Comparison of ENCODE assay signal across 33 cellular contexts in the genomic region with DNA sequence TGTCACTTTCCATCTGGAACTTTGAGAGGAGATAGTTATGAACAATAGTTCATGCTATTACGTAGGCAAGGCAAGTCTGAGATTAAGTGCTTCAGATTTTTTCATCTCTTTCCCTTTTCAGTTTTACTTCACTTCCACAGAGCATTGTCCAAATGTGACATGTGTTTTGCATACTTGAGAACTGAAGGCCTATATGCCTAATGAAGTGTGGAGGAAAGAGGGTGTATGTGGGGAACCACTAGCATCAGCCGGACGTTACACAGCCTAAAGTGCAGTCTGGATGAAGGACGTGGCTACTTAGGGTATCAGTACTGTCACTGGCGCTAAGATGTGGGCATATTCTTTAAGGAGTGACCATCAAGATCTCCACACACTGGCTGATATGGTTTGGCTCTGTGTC.
"Had no signal": no experiment of that assay in that cellular context is flagged by ENCODE, and none has a peak within 500 bp of the region (broad histone marks: within the 10 kb centered on the region; RNA-seq: fewer than 3 reads in every experiment).

No MANE protein-coding gene starts in this region.

- FAIRE-seq: endometrium, endothelial cell of umbilical vein, frontal cortex had no signal

- H3K4me3 ChIP-seq: adrenal gland, body of pancreas, breast epithelium, cardiac muscle cell, colonic mucosa, esophagus squamous epithelium had no signal

- H3K27ac ChIP-seq: adrenal gland, body of pancreas, breast epithelium, cardiac muscle cell, colonic mucosa, epithelial cell of prostate, esophagus squamous epithelium, WERI-Rb-1 had no signal

- H3K27me3 ChIP-seq: adrenal gland, body of pancreas, breast epithelium, cardiac muscle cell, colonic mucosa, esophagus squamous epithelium had no signal

- H3K9me3 ChIP-seq: adrenal gland, body of pancreas, breast epithelium, colonic mucosa, esophagus squamous epithelium had no signal

- H3K4me1 ChIP-seq: adrenal gland, body of pancreas, breast epithelium, colonic mucosa, esophagus squamous epithelium had no signal

- DNase-seq: activated B cell treated with CpG ODN at 0.5 μM for 24 hours; activated CD4-positive, alpha-beta T cell treated with anti-CD3 and anti-CD28 coated beads for 48 hours; activated CD4-positive, alpha-beta T cell treated with anti-CD3 and anti-CD28 coated beads, Interleukin-2, amount 50 U/mL, for 1 hour; activated CD4-positive, alpha-beta T cell treated with anti-CD3 and anti-CD28 coated beads, Interleukin-2, amount 50 U/mL, for 48 hours; activated CD8-positive, alpha-beta memory T cell treated with anti-CD3 and anti-CD28 coated beads for 24 hours; activated CD8-positive, alpha-beta T cell treated with anti-CD3 and anti-CD28 coated beads for 36 hours; activated effector memory CD4-positive, alpha-beta T cell treated with anti-CD3 and anti-CD28 coated beads, Interleukin-2, amount 50 U/mL, for 16 hours; activated naive CD4-positive, alpha-beta T cell treated with anti-CD3 and anti-CD28 coated beads for 36 hours; activated naive CD8-positive, alpha-beta T cell treated with anti-CD3 and anti-CD28 coated beads for 36 hours; activated naive CD8-positive, alpha-beta T cell treated with anti-CD3 and anti-CD28 coated beads, Interleukin-2, amount 50 U/mL, for 24 hours; activated T-cell treated with anti-CD3 and anti-CD28 coated beads, Interleukin-2, amount 50 U/mL, for 4 hours; adrenal gland; amygdala; aorta; body of pancreas; central memory CD4-positive, alpha-beta T cell; cerebellar nuclear complex; colonic mucosa; effector CD8-positive, alpha-beta T cell; esophagus squamous epithelium; foreskin fibroblast; head of caudate nucleus; hippocampal formation; T1000; WERI-Rb-1 had no signal

- ATAC-seq: activated CD4-positive, CD25-positive, alpha-beta regulatory T cell treated with anti-CD3 and anti-CD28 coated beads, Interleukin-2, amount 50 U/mL, for 24 hours; activated CD8-positive, alpha-beta T cell treated with anti-CD3 and anti-CD28 coated beads for 36 hours; activated naive CD8-positive, alpha-beta T cell treated with anti-CD3 and anti-CD28 coated beads, Interleukin-2, amount 50 U/mL, for 24 hours; activated T-cell treated with anti-CD3 and anti-CD28 coated beads, Interleukin-2, amount 50 U/mL, for 4 hours; activated T-helper 17 cell treated with anti-CD3 and anti-CD28 coated beads, Interleukin-2, amount 50 U/mL, for 72 hours; body of pancreas had no signal

- H3K36me3 ChIP-seq: adrenal gland, breast epithelium, cardiac muscle cell, colonic mucosa, esophagus squamous epithelium, WERI-Rb-1 had no signal
